8 cellular contexts compared by ENCODE assay signal in the genomic region with DNA sequence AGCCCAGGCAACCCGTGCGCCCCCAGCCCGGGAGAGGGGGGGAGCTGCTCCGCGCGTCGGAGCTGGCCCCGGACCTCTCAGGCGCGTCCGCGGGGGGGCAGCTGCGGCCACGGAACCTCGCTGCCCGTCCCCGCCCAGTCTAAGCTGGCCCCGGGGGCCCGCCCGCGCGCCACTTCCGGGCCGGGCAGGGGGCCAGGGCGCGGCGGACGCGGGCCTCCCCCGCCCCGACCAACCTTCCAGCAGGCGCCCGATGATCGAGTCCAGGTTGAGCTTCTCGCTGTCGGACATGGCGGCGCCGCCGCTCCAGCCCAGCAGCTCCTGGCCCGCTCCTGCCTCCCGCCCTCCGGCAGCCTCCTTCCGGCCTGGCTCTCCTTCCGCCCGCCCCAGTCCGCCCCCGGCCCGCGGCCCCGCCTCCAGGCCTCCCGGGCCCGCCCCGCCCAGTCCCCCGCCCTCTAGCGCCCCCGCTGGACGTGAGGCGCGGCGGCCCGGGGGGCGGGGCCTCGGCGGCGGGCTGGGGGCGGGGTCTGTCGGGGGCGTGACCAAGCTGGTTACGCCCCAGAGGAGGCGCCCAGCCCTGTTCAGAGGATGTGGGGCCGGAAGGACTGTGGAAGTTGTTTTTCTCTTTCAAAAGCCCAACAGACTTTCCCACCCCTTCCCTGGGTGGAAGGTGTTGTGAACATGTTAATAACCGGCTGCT. TPM values are rescaled to one million over a fixed set of nuclear protein-coding genes. Genes with fewer than 3 reads are reported as not detected.
DNase-seq lines count a peak whose midpoint lies in the region; ATAC-seq, FAIRE-seq and TF ChIP-seq lines count a peak whose summit lies in the region.

A gene (minus strand): TSS at position 364 of the 697 bp plus-strand sequence. CDS start 76 bp downstream, at position 288.

- peak; percentile 97 for DNase-seq in DMS53 (lab: John Stamatoyannopoulos, UW)
- DNase-seq in RCC 7860 (ENCODE audit: low spot score), result peak; percentile 67
- peak; percentile 92 to 95 for DNase-seq in activated T-cell treated with anti-CD3 and anti-CD28 coated beads, Interleukin-2, amount 50 U/mL, for 48 hours
- DNase-seq in esophagus muscularis mucosa (ENCODE audit: extremely low spot score), result peak; percentile 97
- DNase-seq in myocyte (ENCODE audit: low read depth), result peak; percentile 87
- DNase-seq in stimulated activated CD8-positive, alpha-beta memory T cell treated with anti-CD3 and anti-CD28 coated beads, Interleukin-7, amount 100 ng/mL, for 4 hours (ENCODE audit: low read depth in 2 of 2), result peak; percentile 80 to 88

- H3K27me3 ChIP-seq in KMS-11 (ENCODE audit: insufficient read depth, low read depth) (no peaks in the 10 kb centered on the region), esophagus muscularis mucosa (peaks cover 0 to 37% (median 0%) of the 10 kb centered on the region in 4 donors)

- no peaks in the 10 kb centered on the region for H3K36me3 ChIP-seq in KMS-11 (ENCODE audit: insufficient read depth)
- peaks cover 22 to 38% (median 33%) of the 10 kb centered on the region in 4 donors for H3K36me3 ChIP-seq in esophagus muscularis mucosa

- WGBS in esophagus muscularis mucosa, result 0% methylated on average over 4 of the region's 73 CpGs

- peak within 1 kb of the TSS; percentile 67; the same call in 1 of the 2 replicates for H3K9ac ChIP-seq in KMS-11

- TF ChIP-seq POLR2A in esophagus muscularis mucosa (IDR thresholded peaks at IDR 0.05; ENCODE audit: low read depth), result no peak

- H3K79me2 ChIP-seq in KMS-11 (ENCODE audit: insufficient read depth, low read depth), result peaks cover 13% of the 10 kb centered on the region

- peaks cover 7% of the 10 kb centered on the region for H3K4me1 ChIP-seq in KMS-11 (ENCODE audit: low read depth, poor library complexity, severe bottlenecking)
- peaks cover 23 to 52% (median 43%) of the 10 kb centered on the region in 4 donors for H3K4me1 ChIP-seq in esophagus muscularis mucosa

- H3K4me3 ChIP-seq in KMS-11 (IDR thresholded peaks at IDR 0.05; ENCODE audit: insufficient read depth, low read depth, low read length), result no peak within 1 kb of the TSS
- H3K4me3 ChIP-seq in esophagus muscularis mucosa, result peak within 1 kb of the TSS; percentile 80 to 92 (median 88)

- peak within 1 kb of the TSS; percentile 62; the same call in 1 of the 2 replicates for H3K27ac ChIP-seq in KMS-11
- peak within 1 kb of the TSS; percentile 93 to 98 (median 94) for H3K27ac ChIP-seq in esophagus muscularis mucosa (replicated peaks in 1 of 4)

- H2AFZ ChIP-seq in KMS-11 (ENCODE audit: low read depth), result peak within 1 kb of the TSS; percentile 90

- peak; percentile 51 for ATAC-seq in GM21619 (IDR thresholded peaks at IDR 0.05; ENCODE audit: unreplicated experiment)

- peak within 1 kb of the TSS; percentile 99 for H3K4me2 ChIP-seq in KMS-11

- intact Hi-C loops in esophagus muscularis mucosa (cut with DNase I), result loop anchor here (5.0 kb wide), 2 partner anchors 66 to 106 kb away; a partner anchor contains a TSS

- H3K9me3 ChIP-seq in esophagus muscularis mucosa, result no peaks in the 10 kb centered on the region

- no peaks in the 10 kb centered on the region for H4K20me1 ChIP-seq in KMS-11 (ENCODE audit: insufficient read depth)

- no peak for TF ChIP-seq EP300 in esophagus muscularis mucosa (IDR thresholded peaks at IDR 0.05)

- FAIRE-seq in RCC 7860 (lab: Jason Lieb, UNC), result no peak

- TF ChIP-seq CTCF in KMS-11 (conservative IDR thresholded peaks at IDR 0.05; ENCODE audit: low read depth, low read length) (no peak), esophagus muscularis mucosa (IDR thresholded peaks at IDR 0.05) (peak; percentile 29 to 74 (median 37))

RNA-seq across cellular contexts. Expression of the gene that starts here (rescaled TPM):
- total RNA-seq in esophagus muscularis mucosa, result 10 to 100 TPM; 56.9 to 87.3 (median 78.7) TPM
- total RNA-seq in myocyte, result 229 and 241 TPM in 2 replicates
- 169 TPM for polyA plus RNA-seq in myocyte (2012)
